In the genomic region with DNA sequence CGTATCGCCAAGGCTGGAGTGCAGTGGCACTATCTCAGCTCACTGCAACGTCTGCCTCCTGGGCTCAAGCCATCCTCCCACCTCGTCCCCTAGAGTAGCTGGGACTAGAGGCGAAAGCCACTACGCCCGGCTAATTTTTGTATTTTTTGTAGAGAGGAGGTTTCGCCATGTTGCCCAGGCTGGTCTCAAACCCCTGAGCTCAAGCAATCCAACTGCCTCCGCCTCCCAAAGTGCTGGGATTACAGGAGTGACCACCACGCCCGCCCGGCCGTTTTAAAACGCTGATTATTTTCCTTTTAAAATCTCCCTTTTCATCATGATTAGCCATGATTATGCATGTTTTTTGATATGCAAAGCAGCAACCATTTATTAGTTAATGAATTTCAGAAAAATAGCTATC, we compare ENCODE assay signal across 2 cellular contexts.
TF ChIP-seq lines count a peak whose summit lies in the region.

No MANE protein-coding gene starts in this region.

TF ChIP-seq in H1, 55 proteins besides CTCF, POLR2A, EP300 and RAD21:
- TF ChIP-seq CBX5 (IDR thresholded peaks at IDR 0.05; ENCODE audit: low read depth, low read length): no peak
- no peak for TF ChIP-seq CEBPB (IDR thresholded peaks at IDR 0.05; ENCODE audit: low read depth, low read length)
- no peak for TF ChIP-seq TCF12 (IDR thresholded peaks at IDR 0.05; ENCODE audit: low read depth, low read length)
- no peak for TF ChIP-seq MAFK (IDR thresholded peaks at IDR 0.05; ENCODE audit: low read depth, low read length)
- TF ChIP-seq CHD2 (IDR thresholded peaks at IDR 0.05; ENCODE audit: low read length): no peak

TF ChIP-seq in neural cell, 6 proteins besides CTCF, POLR2A, EP300 and RAD21:
- TF ChIP-seq POLR2AphosphoS5 (IDR thresholded peaks at IDR 0.05): no peak
- TF ChIP-seq EZH2 (IDR thresholded peaks at IDR 0.05; ENCODE audit: borderline replicate concordance, insufficient read depth, low read length, poor library complexity, severe bottlenecking): no peak
- TF ChIP-seq, protein P1, sequence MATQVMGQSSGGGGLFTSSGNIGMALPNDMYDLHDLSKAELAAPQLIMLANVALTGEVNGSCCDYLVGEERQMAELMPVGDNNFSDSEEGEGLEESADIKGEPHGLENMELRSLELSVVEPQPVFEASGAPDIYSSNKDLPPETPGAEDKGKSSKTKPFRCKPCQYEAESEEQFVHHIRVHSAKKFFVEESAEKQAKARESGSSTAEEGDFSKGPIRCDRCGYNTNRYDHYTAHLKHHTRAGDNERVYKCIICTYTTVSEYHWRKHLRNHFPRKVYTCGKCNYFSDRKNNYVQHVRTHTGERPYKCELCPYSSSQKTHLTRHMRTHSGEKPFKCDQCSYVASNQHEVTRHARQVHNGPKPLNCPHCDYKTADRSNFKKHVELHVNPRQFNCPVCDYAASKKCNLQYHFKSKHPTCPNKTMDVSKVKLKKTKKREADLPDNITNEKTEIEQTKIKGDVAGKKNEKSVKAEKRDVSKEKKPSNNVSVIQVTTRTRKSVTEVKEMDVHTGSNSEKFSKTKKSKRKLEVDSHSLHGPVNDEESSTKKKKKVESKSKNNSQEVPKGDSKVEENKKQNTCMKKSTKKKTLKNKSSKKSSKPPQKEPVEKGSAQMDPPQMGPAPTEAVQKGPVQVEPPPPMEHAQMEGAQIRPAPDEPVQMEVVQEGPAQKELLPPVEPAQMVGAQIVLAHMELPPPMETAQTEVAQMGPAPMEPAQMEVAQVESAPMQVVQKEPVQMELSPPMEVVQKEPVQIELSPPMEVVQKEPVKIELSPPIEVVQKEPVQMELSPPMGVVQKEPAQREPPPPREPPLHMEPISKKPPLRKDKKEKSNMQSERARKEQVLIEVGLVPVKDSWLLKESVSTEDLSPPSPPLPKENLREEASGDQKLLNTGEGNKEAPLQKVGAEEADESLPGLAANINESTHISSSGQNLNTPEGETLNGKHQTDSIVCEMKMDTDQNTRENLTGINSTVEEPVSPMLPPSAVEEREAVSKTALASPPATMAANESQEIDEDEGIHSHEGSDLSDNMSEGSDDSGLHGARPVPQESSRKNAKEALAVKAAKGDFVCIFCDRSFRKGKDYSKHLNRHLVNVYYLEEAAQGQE (IDR thresholded peaks at IDR 0.05; ENCODE audit: borderline replicate concordance): no peak
- TF ChIP-seq SMC3 (conservative IDR thresholded peaks at IDR 0.05; ENCODE audit: poor library complexity): no peak
- TF ChIP-seq MXI1 (conservative IDR thresholded peaks at IDR 0.05; ENCODE audit: poor library complexity, severe bottlenecking): no peak
- no peak for TF ChIP-seq TAF1 (IDR thresholded peaks at IDR 0.05; ENCODE audit: low read depth)
